16 cellular contexts compared by ENCODE assay signal in genomic region chr18:56747032-56747658, GRCh38.
DNase-seq lines count a peak whose midpoint lies in the region; ATAC-seq and TF ChIP-seq lines count a peak whose summit lies in the region.
"Had no signal": no experiment of that assay in that cellular context is flagged by ENCODE, and none has a peak within 500 bp of the region (broad histone marks: within the 10 kb centered on the region; RNA-seq: fewer than 3 reads in every experiment).

No MANE protein-coding gene starts in this region.

- no peaks in the 10 kb centered on the region for H3K27me3 ChIP-seq in OCI-LY3 (ENCODE audit: low read depth, low read length)
- H3K27me3 ChIP-seq: tibial nerve had no signal

- peaks cover 17% of the 10 kb centered on the region for H3K4me1 ChIP-seq in OCI-LY3 (ENCODE audit: low read length)
- H3K4me1 ChIP-seq: tibial nerve had no signal

- TF ChIP-seq CTCF in OCI-LY3 (IDR thresholded peaks at IDR 0.05; ENCODE audit: low read depth, low read length): no peak

- no peaks in the 10 kb centered on the region for H3K36me3 Mint-ChIP-seq in stimulated activated effector memory CD8-positive, alpha-beta T cell treated with anti-CD3 and anti-CD28 coated beads, Interleukin-12 subunit alpha, Interleukin-12 subunit beta, amount 100 ng/mL, for 72 hours

- no peaks in the 10 kb centered on the region for H3K79me2 ChIP-seq in OCI-LY3 (ENCODE audit: low read length)

- peak overlapping the region; percentile 83 for H3K27ac Mint-ChIP-seq in stimulated activated effector memory CD8-positive, alpha-beta T cell treated with anti-CD3 and anti-CD28 coated beads, Interleukin-12 subunit alpha, Interleukin-12 subunit beta, amount 100 ng/mL, for 72 hours
- H3K27ac Mint-ChIP-seq: endodermal cell, progenitor cell of endocrine pancreas had no signal

- H3K4me2 ChIP-seq in OCI-LY3 (ENCODE audit: low read length): peak overlapping the region; percentile 1; the same call in 1 of the 2 replicates

- no peaks in the 10 kb centered on the region for H3K9me3 ChIP-seq in OCI-LY3 (ENCODE audit: insufficient read depth, low read length)
- H3K9me3 ChIP-seq: tibial nerve had no signal

- no peak overlapping the region for H2AFZ ChIP-seq in OCI-LY3 (ENCODE audit: low read depth, low read length)

- H3K36me3 ChIP-seq in OCI-LY3 (replicated peaks; ENCODE audit: low read depth, low read length): no peaks in the 10 kb centered on the region

- H3K4me1 Mint-ChIP-seq in stimulated activated effector memory CD8-positive, alpha-beta T cell treated with anti-CD3 and anti-CD28 coated beads, Interleukin-12 subunit alpha, Interleukin-12 subunit beta, amount 100 ng/mL, for 72 hours: peaks cover 18% of the 10 kb centered on the region

- no peak overlapping the region for H3K9ac ChIP-seq in OCI-LY3 (ENCODE audit: low read length)

- H3K27ac ChIP-seq in OCI-LY3 (ENCODE audit: low read length): no peak overlapping the region
- H3K27ac ChIP-seq: tibial nerve had no signal

- peak; percentile 78 for ATAC-seq in activated CD4-positive, CD25-positive, alpha-beta regulatory T cell treated with anti-CD3 and anti-CD28 coated beads, Interleukin-2, amount 50 U/mL, for 24 hours
- ATAC-seq in HG02623 (IDR thresholded peaks at IDR 0.05; ENCODE audit: unreplicated experiment) (peak; percentile 83), GM19397 (IDR thresholded peaks at IDR 0.05; ENCODE audit: unreplicated experiment) (no peak), GM21825 (IDR thresholded peaks at IDR 0.05; ENCODE audit: unreplicated experiment) (no peak)
- ATAC-seq in stimulated activated effector memory CD8-positive, alpha-beta T cell treated with anti-CD3 and anti-CD28 coated beads, Interleukin-12 subunit alpha, Interleukin-12 subunit beta, amount 100 ng/mL, for 72 hours: peak; percentile 93

- DNase-seq in activated CD4-positive, CD25-positive, alpha-beta regulatory T cell treated with anti-CD3 and anti-CD28 coated beads, Interleukin-2, amount 50 U/mL, for 72 hours: no peak
- DNase-seq in stimulated activated effector memory CD8-positive, alpha-beta T cell treated with anti-CD3 and anti-CD28 coated beads, Interleukin-12 subunit alpha, Interleukin-12 subunit beta, amount 100 ng/mL, for 72 hours (ENCODE audit: low spot score in 2 of 2): no peak
- no peak for DNase-seq in NCI-H526 (lab: John Stamatoyannopoulos, UW)
- DNase-seq: 8988T; endodermal cell; IMR-90; mammary epithelial cell; RPMI8226; stimulated activated CD4-positive, alpha-beta T cell treated with anti-CD3 and anti-CD28 coated beads, Interleukin-4, amount 100 ng/mL, for 4 hours had no signal

- H3K4me3 Mint-ChIP-seq in stimulated activated effector memory CD8-positive, alpha-beta T cell treated with anti-CD3 and anti-CD28 coated beads, Interleukin-12 subunit alpha, Interleukin-12 subunit beta, amount 100 ng/mL, for 72 hours: no peak overlapping the region
- H3K4me3 Mint-ChIP-seq: endodermal cell had no signal

- H3K9me3 Mint-ChIP-seq in stimulated activated effector memory CD8-positive, alpha-beta T cell treated with anti-CD3 and anti-CD28 coated beads, Interleukin-12 subunit alpha, Interleukin-12 subunit beta, amount 100 ng/mL, for 72 hours: no peaks in the 10 kb centered on the region
- H3K9me3 Mint-ChIP-seq: endodermal cell had no signal

- H3K4me3 ChIP-seq in OCI-LY3 (ENCODE audit: low read length): no peak overlapping the region
- H3K4me3 ChIP-seq: tibial nerve had no signal

- H4K20me1 ChIP-seq in OCI-LY3 (ENCODE audit: insufficient read depth, low read length): no peaks in the 10 kb centered on the region

Comparison
In these comparisons a context has a peak if more than half of its experiments do, and no peak if none do; other contexts are left out.
1. ATAC-seq: peak in activated CD4-positive, CD25-positive, alpha-beta regulatory T cell treated with anti-CD3 and anti-CD28 coated beads, Interleukin-2, amount 50 U/mL, for 24 hours (2 of 2), HG02623 (single experiment) and stimulated activated effector memory CD8-positive, alpha-beta T cell treated with anti-CD3 and anti-CD28 coated beads, Interleukin-12 subunit alpha, Interleukin-12 subunit beta, amount 100 ng/mL, for 72 hours (single experiment); none in GM19397 (single experiment) and GM21825 (single experiment).